8 cellular contexts compared by ENCODE assay signal in the genomic region with DNA sequence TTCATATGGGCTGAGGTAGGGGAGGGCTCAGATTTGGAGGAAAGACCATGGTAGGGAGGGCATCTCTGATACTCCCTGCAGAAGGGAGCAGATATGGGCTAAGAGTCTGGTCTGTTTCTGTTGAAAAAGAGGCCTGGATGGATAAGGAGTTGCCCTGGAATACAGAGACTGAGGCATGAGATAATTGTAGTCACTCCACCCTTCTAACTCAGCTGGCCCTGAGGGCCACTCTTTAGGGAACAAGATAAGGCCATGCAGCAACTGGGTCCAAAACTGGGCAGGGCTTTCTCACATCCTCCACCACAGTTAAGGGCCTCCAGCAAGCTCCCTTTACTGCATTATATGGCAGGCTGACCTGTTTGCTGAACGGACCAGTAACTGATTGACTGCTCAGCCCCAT. TPM values are rescaled to one million over a fixed set of nuclear protein-coding genes. Genes with fewer than 3 reads are reported as not detected.
DNase-seq lines count a peak whose midpoint lies in the region; ATAC-seq and TF ChIP-seq lines count a peak whose summit lies in the region.

No MANE protein-coding gene starts in this region.

- H3K36me3 ChIP-seq in BLaER1 (peaks cover 35% of the 10 kb centered on the region), Karpas-422 (ENCODE audit: insufficient read depth, low read length) (peaks cover 53% of the 10 kb centered on the region), mammary epithelial cell (ENCODE audit: insufficient read depth, low read length) (peaks cover 6% of the 10 kb centered on the region), mucosa of rectum (ENCODE audit: control insufficient read depth in 2 of 2, insufficient read depth in 2 of 2, low read length in 2 of 2) (peaks cover 0 to 2% of the 10 kb centered on the region in 2 donors)

- DNase-seq in Karpas-422 = no peak
- no peak for DNase-seq in mammary epithelial cell
- DNase-seq in NCI-H748 (lab: John Stamatoyannopoulos, UW; ENCODE audit: unreplicated experiment) = no peak
- no peak for DNase-seq in HuH-7 (ENCODE audit: low spot score)
- DNase-seq in HuH-7.5 (ENCODE audit: low spot score) = no peak

- H3K4me1 ChIP-seq in BLaER1 (peaks cover 27% of the 10 kb centered on the region), Karpas-422 (ENCODE audit: low read length) (peaks cover 17% of the 10 kb centered on the region), mammary epithelial cell (ENCODE audit: insufficient read depth, low read length) (peaks cover 9% of the 10 kb centered on the region), mucosa of rectum (ENCODE audit: control insufficient read depth in 2 of 2, insufficient read depth in 2 of 2, low read length in 2 of 2) (peaks cover 10 to 14% of the 10 kb centered on the region in 2 donors)

- H3K9me2 ChIP-seq in Karpas-422 (replicated peaks; ENCODE audit: insufficient read depth, low read length) = no peaks in the 10 kb centered on the region

- CTCF ChIA-PET in mammary epithelial cell (lab: Charles Lee; ENCODE audit: low non-redundant PET) = no interaction called here

- H3K4me3 ChIP-seq in BLaER1 = peak overlapping the region; percentile 90
- peak overlapping the region; percentile 85 for H3K4me3 ChIP-seq in Karpas-422 (ENCODE audit: low read length)
- peak overlapping the region; percentile 71 to 85 (median 82) for H3K4me3 ChIP-seq in mammary epithelial cell (replicated peaks in 1 of 3; ENCODE audit: insufficient read depth in 1 of 3, low read depth in 2 of 3, low read length in 3 of 3)
- H3K4me3 ChIP-seq in mucosa of rectum (ENCODE audit: low read length in 2 of 2) = peak overlapping the region; percentile 88 to 92

- 72% methylated on average over 1 of the region's 1 CpG for WGBS in mammary epithelial cell (ENCODE audit: low coverage, missing lambda C conversion rate)

- no peaks in the 10 kb centered on the region for H3K9me3 ChIP-seq in BLaER1
- peaks cover 32% of the 10 kb centered on the region for H3K9me3 ChIP-seq in Karpas-422 (ENCODE audit: low read length)
- no peaks in the 10 kb centered on the region for H3K9me3 ChIP-seq in mammary epithelial cell (replicated peaks; ENCODE audit: insufficient read depth, low read length)
- H3K9me3 ChIP-seq in mucosa of rectum (ENCODE audit: control insufficient read depth in 2 of 2, low read length in 2 of 2) = peaks cover 0 to 3% of the 10 kb centered on the region in 2 donors

- intact Hi-C loops in mammary epithelial cell (cut with micrococcal nuclease) = no loop called here

- H3K27me3 ChIP-seq in BLaER1 (no peaks in the 10 kb centered on the region), Karpas-422 (ENCODE audit: low read length) (no peaks in the 10 kb centered on the region), mammary epithelial cell (ENCODE audit: insufficient read depth, low read length) (no peaks in the 10 kb centered on the region), mucosa of rectum (ENCODE audit: control insufficient read depth in 2 of 2, insufficient read depth in 2 of 2, low read length in 2 of 2) (no peaks in the 10 kb centered on the region)

- H3K79me2 ChIP-seq in Karpas-422 (ENCODE audit: low read length) = peaks cover 58% of the 10 kb centered on the region
- H3K79me2 ChIP-seq in mammary epithelial cell (ENCODE audit: insufficient read depth, low read length) = peaks cover 57% of the 10 kb centered on the region

- H2AFZ ChIP-seq in Karpas-422 (ENCODE audit: low read length) = no peak overlapping the region
- H2AFZ ChIP-seq in mammary epithelial cell (ENCODE audit: low read depth, low read length) = peak overlapping the region; percentile 92

- no TSS peak for BruUV-seq in mammary epithelial cell (replicated peaks; lab: Mats Ljungman, UMichigan)

- H3K27ac ChIP-seq in BLaER1 (no peak overlapping the region), Karpas-422 (ENCODE audit: low read length) (no peak overlapping the region), mammary epithelial cell (ENCODE audit: insufficient read depth, low read depth, low read length) (peak overlapping the region; percentile 75), mucosa of rectum (ENCODE audit: low read depth in 2 of 2, low read length in 2 of 2) (peak overlapping the region in 1 of 2 donors; percentile 73)

- ATAC-seq in GM18870 (IDR thresholded peaks at IDR 0.05; ENCODE audit: unreplicated experiment) = no peak

- TF ChIP-seq CTCF in mammary epithelial cell (conservative IDR thresholded peaks at IDR 0.05 in 1 of 2, IDR thresholded peaks at IDR 0.05 in 1 of 2; ENCODE audit: extremely low read depth in 1 of 2, insufficient read depth in 1 of 2, low read depth in 1 of 2, low read length in 2 of 2) = no peak

- H4K20me1 ChIP-seq in BLaER1 (peaks cover 57% of the 10 kb centered on the region), Karpas-422 (ENCODE audit: insufficient read depth, low read depth, low read length) (no peaks in the 10 kb centered on the region), mammary epithelial cell (ENCODE audit: insufficient read depth, low read length) (no peaks in the 10 kb centered on the region)

- H3K4me2 ChIP-seq in BLaER1 = peak overlapping the region; percentile 89
- peak overlapping the region; percentile 86 for H3K4me2 ChIP-seq in Karpas-422 (ENCODE audit: low read depth, low read length, poor library complexity, severe bottlenecking)
- peak overlapping the region; percentile 89 for H3K4me2 ChIP-seq in mammary epithelial cell (ENCODE audit: insufficient read depth, low read depth, low read length)

- H3K9ac ChIP-seq in BLaER1 = peak overlapping the region; percentile 89
- H3K9ac ChIP-seq in Karpas-422 (ENCODE audit: low read length) = peak overlapping the region; percentile 82
- peak overlapping the region; percentile 84 for H3K9ac ChIP-seq in mammary epithelial cell (ENCODE audit: insufficient read depth, low read length)
- no peak overlapping the region for H3K9ac ChIP-seq in mucosa of rectum (ENCODE audit: low read depth in 1 of 2, low read length in 2 of 2)

- in situ Hi-C loops in mammary epithelial cell (cut with MboI; ENCODE audit: low sequenced_read_pairs in 2 of 2) = no loop called here

- dilution Hi-C loops in mammary epithelial cell (cut with HindIII; ENCODE audit: low sequenced_read_pairs) = loop anchor here (5.0 kb wide), 1 partner anchor 54 kb away; no protein-coding TSS in a partner anchor

RNA-seq across cellular contexts. Expression of a gene that starts 1.3 kb away (rescaled TPM):
- 20.9 and 43.4 TPM in 2 replicates for total RNA-seq in Karpas-422 (2014; rRNA removed; shearing (Covaris generic); ENCODE audit: low replicate concordance)
- total RNA-seq in mammary epithelial cell = 10 to 100 TPM; 13.3 to 14.6 TPM
- polyA plus RNA-seq in mammary epithelial cell = 17.0 TPM
- 20.1 TPM for polyA minus RNA-seq in mammary epithelial cell

RNA-seq across cellular contexts. Expression of a gene that starts 20.5 kb away (rescaled TPM):
- not detected in 2 replicates for total RNA-seq in Karpas-422 (2014; rRNA removed; shearing (Covaris generic); ENCODE audit: low replicate concordance)
- under 1 TPM; 0.38 to 0.83 TPM for total RNA-seq in mammary epithelial cell
- polyA plus RNA-seq in mammary epithelial cell = 0.05 TPM
- polyA minus RNA-seq in mammary epithelial cell = not detected

RNA-seq across cellular contexts. Expression of a gene that starts 25.4 kb away (rescaled TPM):
- total RNA-seq in Karpas-422 (2014; rRNA removed; shearing (Covaris generic); ENCODE audit: low replicate concordance) = 17.0 and 19.2 TPM in 2 replicates
- total RNA-seq in mammary epithelial cell = 10 to 100 TPM in 1 of 2 donors, 1 to 10 TPM in 1; 6.0 to 13.8 TPM
- polyA plus RNA-seq in mammary epithelial cell = 3.3 TPM
- polyA minus RNA-seq in mammary epithelial cell = 6.5 TPM

RNA-seq across cellular contexts. Expression of a gene that starts 41.0 kb away (rescaled TPM):
- 0.45 and 4.6 TPM in 2 replicates for total RNA-seq in Karpas-422 (2014; rRNA removed; shearing (Covaris generic); ENCODE audit: low replicate concordance)
- total RNA-seq in mammary epithelial cell = 10 to 100 TPM; 11.7 to 15.0 TPM
- polyA plus RNA-seq in mammary epithelial cell = 3.1 TPM
- 0.78 TPM for polyA minus RNA-seq in mammary epithelial cell

RNA-seq across cellular contexts. Expression of a gene that starts 46.7 kb away (rescaled TPM):
- total RNA-seq in Karpas-422 (2014; rRNA removed; shearing (Covaris generic); ENCODE audit: low replicate concordance) = 37.3 and 40.4 TPM in 2 replicates
- 10 to 100 TPM; 15.2 to 25.8 TPM for total RNA-seq in mammary epithelial cell
- 6.8 TPM for polyA plus RNA-seq in mammary epithelial cell
- polyA minus RNA-seq in mammary epithelial cell = 8.3 TPM

Comparison
In these comparisons a context has a peak if more than half of its experiments do, and no peak if none do; other contexts are left out.
1. H3K9ac ChIP-seq: peak in BLaER1 (single experiment), Karpas-422 (single experiment) and mammary epithelial cell (single experiment); none in mucosa of rectum (0 of 2).
2. Peak in every context shown above with its lines, with median percentiles within 50 percentile points of each other: H3K4me2 ChIP-seq and H3K4me3 ChIP-seq.